8 cellular contexts compared by ENCODE assay signal in genomic region chr10:100969175-100970075, GRCh38. TPM values are rescaled to one million over a fixed set of nuclear protein-coding genes. Genes with fewer than 3 reads are reported as not detected.
DNase-seq lines count a peak whose midpoint lies in the region; ATAC-seq lines count a peak whose summit lies in the region.

Gene SEMA4G, plus strand, starts transcription at chr10:100969504. Its CDS starts 3,409 bp downstream, at chr10:100972913.

- H3K36me3 ChIP-seq in mesenchymal stem cell (ENCODE audit: control insufficient read depth in 1 of 2, insufficient read depth in 2 of 2, low read depth in 1 of 2, low read length in 2 of 2), result peaks cover 21 to 27% of the 10 kb centered on the region in 2 experiments

- H3K9me3 ChIP-seq in mesenchymal stem cell (ENCODE audit: control insufficient read depth, low read length), result no peaks in the 10 kb centered on the region

- no peaks in the 10 kb centered on the region for H3K27me3 ChIP-seq in mesenchymal stem cell (ENCODE audit: control insufficient read depth in 1 of 2, insufficient read depth in 1 of 2, low read length in 2 of 2)

- peak within 1 kb of the TSS; percentile 96 for H2AFZ ChIP-seq in mesenchymal stem cell (ENCODE audit: low read depth, low read length)

- H3K4me2 ChIP-seq in mesenchymal stem cell (ENCODE audit: low read length, poor library complexity, severe bottlenecking), result peak within 1 kb of the TSS; percentile 94

- peak within 1 kb of the TSS; percentile 73 for H3K9ac ChIP-seq in mesenchymal stem cell (ENCODE audit: low read length)

- H2AK5ac ChIP-seq in mesenchymal stem cell (ENCODE audit: low read length, severe bottlenecking), result no peak within 1 kb of the TSS

- H3K4ac ChIP-seq in mesenchymal stem cell (ENCODE audit: low read depth in 1 of 2, low read length in 2 of 2), result peak within 1 kb of the TSS; percentile 73 to 91

- peak within 1 kb of the TSS; percentile 74 to 86 (median 83) for H3K4me3 Mint-ChIP-seq in IgD-negative memory B cell

- H3K4me1 Mint-ChIP-seq in IgD-negative memory B cell, result peaks cover 6 to 9% (median 6%) of the 10 kb centered on the region in 3 donors

- WGBS in mesenchymal stem cell, result 3% methylated on average over 52 of the region's 71 CpGs

- DNase-seq in NCI-H2196 (lab: John Stamatoyannopoulos, UW; ENCODE audit: unreplicated experiment) (peak; percentile 2), NCI-H2196 treated with DMSO at 0.1 percent for 48 hours (lab: John Stamatoyannopoulos, UW; ENCODE audit: unreplicated experiment) (no peak), mesenchymal stem cell (peak; percentile 41)
- peak; percentile 18 to 36 for DNase-seq in activated CD4-positive, alpha-beta T cell treated with anti-CD3 and anti-CD28 coated beads for 4 hours
- DNase-seq in effector CD4-positive, alpha-beta T cell, result peak; percentile 24
- peak; percentile 65 for DNase-seq in stimulated activated naive CD8-positive, alpha-beta T cell treated with anti-CD3 and anti-CD28 coated beads, Interleukin-15, Interleukin-2, amounts not matched to agents 100 U/mL and 50 U/mL, for 24 hours

- H2BK15ac ChIP-seq in mesenchymal stem cell (ENCODE audit: low read depth, poor library complexity, severe bottlenecking), result no peak within 1 kb of the TSS

- H4K91ac ChIP-seq in mesenchymal stem cell (ENCODE audit: low read length), result peak within 1 kb of the TSS; percentile 60

- peak within 1 kb of the TSS in 1 of 3 donors; percentile 66 for H3K27ac Mint-ChIP-seq in IgD-negative memory B cell

- peak within 1 kb of the TSS; percentile 76 to 79 for H3K4me3 ChIP-seq in mesenchymal stem cell (ENCODE audit: insufficient read depth in 1 of 2, low read depth in 1 of 2, low read length in 2 of 2)

- peak within 1 kb of the TSS in 1 of 2 experiments; percentile 74 for H3K23ac ChIP-seq in mesenchymal stem cell (ENCODE audit: low read length in 2 of 2)

- H3K9me3 Mint-ChIP-seq in IgD-negative memory B cell, result no peaks in the 10 kb centered on the region

- H2BK12ac ChIP-seq in mesenchymal stem cell (ENCODE audit: low read length in 2 of 2), result peak within 1 kb of the TSS in 1 of 2 experiments; percentile 32

- peak within 1 kb of the TSS; percentile 36 to 80 for H3K14ac ChIP-seq in mesenchymal stem cell (ENCODE audit: low read length in 2 of 2)

- no peaks in the 10 kb centered on the region for H3K36me3 Mint-ChIP-seq in IgD-negative memory B cell

- no peaks in the 10 kb centered on the region for H3K79me1 ChIP-seq in mesenchymal stem cell (replicated peaks; ENCODE audit: low read length, poor library complexity, severe bottlenecking)

- no peak within 1 kb of the TSS for H3K27ac ChIP-seq in mesenchymal stem cell (ENCODE audit: low read length, poor library complexity, severe bottlenecking)

- peak; percentile 86 for ATAC-seq in stimulated activated naive CD8-positive, alpha-beta T cell treated with anti-CD3 and anti-CD28 coated beads, Interleukin-15, Interleukin-2, amounts not matched to agents 100 U/mL and 50 U/mL, for 24 hours
- ATAC-seq in GM21381 (IDR thresholded peaks at IDR 0.05; ENCODE audit: unreplicated experiment), result no peak

- H4K8ac ChIP-seq in mesenchymal stem cell (ENCODE audit: low read length), result peak within 1 kb of the TSS; percentile 80

- peaks cover 34% of the 10 kb centered on the region for H3K4me1 ChIP-seq in mesenchymal stem cell (ENCODE audit: control insufficient read depth, insufficient read depth, low read depth, low read length)

- H3K27me3 Mint-ChIP-seq in IgD-negative memory B cell, result no peaks in the 10 kb centered on the region

- peak within 1 kb of the TSS; percentile 70 to 84 for H3K18ac ChIP-seq in mesenchymal stem cell (ENCODE audit: low read depth in 1 of 2, low read length in 2 of 2)

- no peak within 1 kb of the TSS for H2BK5ac ChIP-seq in mesenchymal stem cell (ENCODE audit: low read depth, low read length, poor library complexity, severe bottlenecking)

- H2BK120ac ChIP-seq in mesenchymal stem cell (ENCODE audit: low read depth, low read length), result no peak within 1 kb of the TSS

RNA-seq across cellular contexts. Expression of gene SEMA4G, which starts in this region (rescaled TPM):
- not detected for polyA plus RNA-seq in IgD-negative memory B cell
- 11.1 TPM for polyA plus RNA-seq in mesenchymal stem cell (2013, experiment 1 of 2)
- 10.9 TPM for polyA plus RNA-seq in mesenchymal stem cell (2013, experiment 2 of 2)
